15 cellular contexts compared by ENCODE assay signal in genomic region chr1:96815914-96816313, GRCh38.
"Had no signal": no experiment of that assay in that cellular context is flagged by ENCODE, and none has a peak within 500 bp of the region (broad histone marks: within the 10 kb centered on the region; RNA-seq: fewer than 3 reads in every experiment).

No MANE protein-coding gene starts in this region.

- H3K4me1 ChIP-seq: stomach had no signal

- H3K36me3 ChIP-seq: thoracic aorta had no signal

- H3K27me3 ChIP-seq: dorsolateral prefrontal cortex, heart left ventricle, neutrophil, stomach, transverse colon had no signal

- H3K4me3 ChIP-seq: dorsolateral prefrontal cortex, heart left ventricle, stomach, thoracic aorta, transverse colon had no signal

- ATAC-seq: esophagus mucosa, heart left ventricle had no signal

- DNase-seq: cortex of kidney; dorsolateral prefrontal cortex; effector CD8-positive, alpha-beta T cell; heart left ventricle; hippocampal formation; kidney glomerular epithelial cell; small intestine; stimulated activated CD4-positive, alpha-beta T cell treated with anti-CD3 and anti-CD28 coated beads, Interleukin-12 subunit alpha, Interleukin-12 subunit beta, amount 100 ng/mL, for 4 hours; stimulated activated naive CD4-positive, alpha-beta T cell; stomach; substantia nigra; transverse colon had no signal

- H3K27ac ChIP-seq: heart left ventricle, neutrophil, stomach, thoracic aorta, transverse colon had no signal

- H3K9me3 ChIP-seq: heart left ventricle, neutrophil, stomach, thoracic aorta, transverse colon had no signal
